ENCODE assay signal across 31 cellular contexts in genomic region chr7:16838891-16839290, GRCh38. TPM values are rescaled to one million over a fixed set of nuclear protein-coding genes. Genes with fewer than 3 reads are reported as not detected.
"Had no signal": no experiment of that assay in that cellular context is flagged by ENCODE, and none has a peak within 500 bp of the region (broad histone marks: within the 10 kb centered on the region; RNA-seq: fewer than 3 reads in every experiment).

No MANE protein-coding gene starts in this region.

- H3K27me3 Mint-ChIP-seq: activated CD4-positive, alpha-beta memory T cell treated with anti-CD3 and anti-CD28 coated beads for 36 hours; activated CD4-positive, alpha-beta T cell treated with anti-CD3 and anti-CD28 coated beads for 36 hours; activated naive CD8-positive, alpha-beta T cell had no signal

- H3K36me3 Mint-ChIP-seq: activated CD4-positive, alpha-beta memory T cell treated with anti-CD3 and anti-CD28 coated beads for 36 hours; activated naive CD4-positive, alpha-beta T cell treated with anti-CD3 and anti-CD28 coated beads, Interleukin-2, amount 10 ng/mL, durations not matched to agents 7 days and 5 days; activated naive CD8-positive, alpha-beta T cell had no signal

- H3K4me3 ChIP-seq: cardiac muscle cell, K562, SJCRH30, SK-N-MC had no signal

- H3K4me1 ChIP-seq: SJCRH30 had no signal

- H3K4me1 Mint-ChIP-seq: activated CD4-positive, alpha-beta T cell treated with anti-CD3 and anti-CD28 coated beads for 36 hours; activated naive CD4-positive, alpha-beta T cell treated with anti-CD3 and anti-CD28 coated beads, Interleukin-2, amount 10 ng/mL, durations not matched to agents 7 days and 5 days; activated naive CD8-positive, alpha-beta T cell treated with anti-CD3 and anti-CD28 coated beads, Interleukin-2, amount 50 U/mL, for 24 hours; central memory CD8-positive, alpha-beta T cell had no signal

- H3K9me3 Mint-ChIP-seq: activated CD4-positive, alpha-beta memory T cell treated with anti-CD3 and anti-CD28 coated beads for 36 hours; activated naive CD4-positive, alpha-beta T cell treated with anti-CD3 and anti-CD28 coated beads, Interleukin-2, amount 10 ng/mL, durations not matched to agents 7 days and 5 days; activated T-cell treated with anti-CD3 and anti-CD28 coated beads, Interleukin-2, amount 50 U/mL, for 4 hours; central memory CD8-positive, alpha-beta T cell; T-helper 1 cell treated with Interleukin-12 subunit alpha and Interleukin-12 subunit beta and Interleukin-4 antibody, amounts not matched to agents 30 μg/mL and 1 μg/mL, for 36 hours; T-helper 2 cell treated with Interferon-gamma antibody and Interleukin-4, amounts not matched to agents 5 μg/mL and 100 μg/mL, for 36 hours had no signal

- H3K36me3 ChIP-seq: cardiac muscle cell, SJCRH30 had no signal

- H3K27me3 ChIP-seq: cardiac muscle cell, SJCRH30 had no signal

- DNase-seq: activated CD4-positive, alpha-beta memory T cell treated with anti-CD3 and anti-CD28 coated beads for 36 hours; activated CD4-positive, alpha-beta T cell treated with anti-CD3 and anti-CD28 coated beads for 36 hours; activated CD4-positive, alpha-beta T cell treated with anti-CD3 and anti-CD28 coated beads, Interleukin-2, amount 50 U/mL, for 1 hour; activated CD8-positive, alpha-beta memory T cell treated with anti-CD3 and anti-CD28 coated beads, Interleukin-2, amount 50 U/mL, for 4 hours; activated effector memory CD4-positive, alpha-beta T cell treated with Interleukin-2 at 50 U/mL for 16 hours; activated naive CD4-positive, alpha-beta T cell treated with anti-CD3 and anti-CD28 coated beads, Interleukin-2, amount 10 ng/mL, durations not matched to agents 7 days and 5 days; activated naive CD8-positive, alpha-beta T cell treated with anti-CD3 and anti-CD28 coated beads, Interleukin-2, amount 50 U/mL, for 24 hours; activated T-cell treated with anti-CD3 and anti-CD28 coated beads for 4 hours; activated T-cell treated with anti-CD3 and anti-CD28 coated beads, Interleukin-2, amount 50 U/mL, for 4 hours; amniotic stem cell; aorta; NCI-H1105; NCI-H1436; NCI-H1694; NCI-H2029; NCI-H345; NCI-H524 treated with DMSO at 0.1 percent for 48 hours; SHP77; SJCRH30 had no signal

- H3K27ac ChIP-seq: cardiac muscle cell, SJCRH30, SK-N-MC had no signal

- H3K4me3 Mint-ChIP-seq: activated CD4-positive, alpha-beta memory T cell treated with anti-CD3 and anti-CD28 coated beads for 36 hours; activated CD4-positive, alpha-beta T cell treated with anti-CD3 and anti-CD28 coated beads for 36 hours; activated naive CD4-positive, alpha-beta T cell treated with anti-CD3 and anti-CD28 coated beads, Interleukin-2, amount 10 ng/mL, durations not matched to agents 7 days and 5 days; activated naive CD8-positive, alpha-beta T cell; activated naive CD8-positive, alpha-beta T cell treated with anti-CD3 and anti-CD28 coated beads, Interleukin-2, amount 50 U/mL, for 24 hours; activated T-cell treated with anti-CD3 and anti-CD28 coated beads, Interleukin-2, amount 50 U/mL, for 4 hours; central memory CD8-positive, alpha-beta T cell; T-helper 1 cell treated with Interleukin-12 subunit alpha and Interleukin-12 subunit beta and Interleukin-4 antibody, amounts not matched to agents 30 μg/mL and 1 μg/mL, for 36 hours; T-helper 2 cell treated with Interferon-gamma antibody and Interleukin-4, amounts not matched to agents 5 μg/mL and 100 μg/mL, for 36 hours had no signal

- H3K27ac Mint-ChIP-seq: activated CD4-positive, alpha-beta memory T cell treated with anti-CD3 and anti-CD28 coated beads for 36 hours; activated CD4-positive, alpha-beta T cell treated with anti-CD3 and anti-CD28 coated beads for 36 hours; activated naive CD4-positive, alpha-beta T cell treated with anti-CD3 and anti-CD28 coated beads, Interleukin-2, amount 10 ng/mL, durations not matched to agents 7 days and 5 days; activated naive CD8-positive, alpha-beta T cell; activated naive CD8-positive, alpha-beta T cell treated with anti-CD3 and anti-CD28 coated beads, Interleukin-2, amount 50 U/mL, for 24 hours; T-helper 1 cell treated with Interleukin-12 subunit alpha and Interleukin-12 subunit beta and Interleukin-4 antibody, amounts not matched to agents 30 μg/mL and 1 μg/mL, for 36 hours; T-helper 2 cell treated with Interferon-gamma antibody and Interleukin-4, amounts not matched to agents 5 μg/mL and 100 μg/mL, for 36 hours had no signal

- ATAC-seq: activated CD4-positive, alpha-beta T cell treated with anti-CD3 and anti-CD28 coated beads for 36 hours; activated CD4-positive, CD25-positive, alpha-beta regulatory T cell treated with anti-CD3 and anti-CD28 coated beads, Interleukin-2, amount 50 U/mL, for 24 hours; activated naive CD8-positive, alpha-beta T cell treated with anti-CD3 and anti-CD28 coated beads, Interleukin-2, amount 50 U/mL, for 24 hours; activated T-cell treated with anti-CD3 and anti-CD28 coated beads, Interleukin-2, amount 50 U/mL, for 4 hours; K562 had no signal

RNA-seq across cellular contexts. Expression of gene AGR2, which starts 34.1 kb away (rescaled TPM):
- total RNA-seq: activated CD4-positive, alpha-beta memory T cell treated with anti-CD3 and anti-CD28 coated beads for 36 hours; activated CD4-positive, alpha-beta T cell treated with anti-CD3 and anti-CD28 coated beads for 36 hours; aorta; cardiac muscle cell; OCI-LY7; RPMI7951; SJCRH30 had no signal

RNA-seq across cellular contexts. Expression of gene AGR3, which starts 42.9 kb away (rescaled TPM):
- total RNA-seq: activated CD4-positive, alpha-beta memory T cell treated with anti-CD3 and anti-CD28 coated beads for 36 hours; activated CD4-positive, alpha-beta T cell treated with anti-CD3 and anti-CD28 coated beads for 36 hours; activated T-cell treated with anti-CD3 and anti-CD28 coated beads, Interleukin-2, amount 50 U/mL, for 4 hours; aorta; cardiac muscle cell; K562; MCF 10A; NCI-H460; OCI-LY7; RPMI7951; SJCRH30 had no signal
